ENCODE assay signal across 8 cellular contexts in the genomic region with DNA sequence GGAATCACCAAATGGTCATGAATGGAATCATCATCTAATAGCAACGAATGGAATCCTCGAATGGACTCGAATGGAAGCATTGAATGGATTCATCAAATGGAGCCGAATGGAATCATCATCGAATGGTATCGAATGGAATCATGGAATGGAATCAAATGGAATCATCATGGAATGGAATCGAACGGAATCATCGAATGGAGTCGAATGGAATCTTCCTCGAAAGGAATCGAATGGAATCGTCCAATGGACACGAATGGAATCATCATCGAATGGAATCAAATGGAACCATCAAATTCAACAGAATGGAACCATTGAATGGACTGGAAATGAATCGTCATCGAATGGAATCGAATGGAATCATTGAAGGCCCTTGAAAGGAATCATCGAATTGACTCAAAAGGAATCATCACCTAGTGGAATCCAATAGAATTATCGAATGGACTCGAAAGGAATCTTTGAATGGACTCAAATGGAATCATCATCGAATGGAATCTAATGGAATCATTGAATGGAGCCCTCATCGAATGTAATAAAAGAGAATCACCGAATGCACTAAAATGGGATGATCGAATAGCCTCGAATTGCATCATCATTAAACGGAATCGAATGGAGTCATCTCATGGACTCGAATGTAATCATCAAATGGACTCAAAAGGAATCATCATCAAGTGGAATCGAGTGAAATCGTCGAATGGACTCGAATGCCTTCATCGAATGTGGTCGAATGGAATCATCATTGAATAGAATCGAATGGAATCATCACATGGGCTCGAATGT.
A peak's percentile ranks its signal among the peaks of the same experiment; 100 is the strongest.
DNase-seq lines count a peak whose midpoint lies in the region; ATAC-seq, FAIRE-seq and TF ChIP-seq lines count a peak whose summit lies in the region.
"Not testable (repeated sequence)": the region's sequence is repeated elsewhere in the genome, so short reads cannot be mapped to it uniquely, and the experiment has no call there.

No MANE protein-coding gene starts in this region.

- not testable (repeated sequence) for H2AFZ ChIP-seq in astrocyte (ENCODE audit: low read depth, low read length); endothelial cell of umbilical vein (ENCODE audit: low read depth, low read length); neural progenitor cell (replicated peaks)

- not testable (repeated sequence) for H3K4me1 Mint-ChIP-seq in activated CD4-positive, alpha-beta T cell treated with anti-CD3 and anti-CD28 coated beads, Interleukin-2, amount 10 ng/mL, durations not matched to agents 7 days and 5 days; astrocyte (ENCODE audit: low read depth, unreplicated experiment); neural progenitor cell

- BruUV-seq in endothelial cell of umbilical vein (replicated peaks; lab: Mats Ljungman, UMichigan) = not testable (repeated sequence)

- DNase-seq in Caki2 (ENCODE audit: low read depth) (peak; percentile 32), LHCN-M2 (ENCODE audit: low read depth) (peak; percentile 34), astrocyte (ENCODE audit: low read depth) (peak; percentile 39), endothelial cell of umbilical vein (ENCODE audit: low read depth, low spot score) (peak; percentile 73), islet precursor cell (peak; percentile 64), neural progenitor cell (ENCODE audit: low spot score) (peak; percentile 52), thoracic aorta (ENCODE audit: low spot score) (peak; percentile 24)
- DNase-seq in activated CD4-positive, alpha-beta T cell treated with anti-CD3 and anti-CD28 coated beads, Interleukin-2, amount 10 ng/mL, durations not matched to agents 7 days and 5 days = peak; percentile 64

- not testable (repeated sequence) for ATAC-seq in thoracic aorta (ENCODE audit: insufficient number of reproducible peaks, low FRiP score, low read depth)

- H3K4me2 ChIP-seq in astrocyte (ENCODE audit: low read length); endothelial cell of umbilical vein (ENCODE audit: insufficient read depth, low read length); neural progenitor cell: not testable (repeated sequence)

- H3K4me3 Mint-ChIP-seq in activated CD4-positive, alpha-beta T cell treated with anti-CD3 and anti-CD28 coated beads, Interleukin-2, amount 10 ng/mL, durations not matched to agents 7 days and 5 days; astrocyte (ENCODE audit: unreplicated experiment); neural progenitor cell: not testable (repeated sequence)

- TF ChIP-seq CTCF in astrocyte (IDR thresholded peaks at IDR 0.05; ENCODE audit: insufficient read depth, low read depth, low read length); endothelial cell of umbilical vein (IDR thresholded peaks at IDR 0.05; ENCODE audit: extremely low read depth in 1 of 2, insufficient read depth in 1 of 2, low read depth in 1 of 2, low read length in 2 of 2); neural progenitor cell (IDR thresholded peaks at IDR 0.05); thoracic aorta (IDR thresholded peaks at IDR 0.05): not testable (repeated sequence)

- not testable (repeated sequence) for TF ChIP-seq POLR2A in endothelial cell of umbilical vein (IDR thresholded peaks at IDR 0.05; ENCODE audit: low read depth, low read length)

- FAIRE-seq in astrocyte (lab: Jason Lieb, UNC); endothelial cell of umbilical vein (lab: Jason Lieb, UNC): not testable (repeated sequence)

- not testable (repeated sequence) for H3F3A ChIP-seq in neural progenitor cell (ENCODE audit: low read depth)

- H3K9me3 ChIP-seq in astrocyte (ENCODE audit: insufficient read depth, low read depth, low read length) = peaks cover 18% of the 10 kb centered on the region
- H3K9me3 ChIP-seq in endothelial cell of umbilical vein (replicated peaks; ENCODE audit: control insufficient read depth, insufficient read depth, low read length); thoracic aorta: not testable (repeated sequence)
- H3K9me3 ChIP-seq in neural progenitor cell (ENCODE audit: low read depth) = peaks cover 27% of the 10 kb centered on the region

- dilution Hi-C loops in endothelial cell of umbilical vein (cut with MboI; ENCODE audit: extremely low pct_ligation_motif_present, low sequenced_read_pairs) = not testable (repeated sequence)

- CTCF ChIA-PET in activated CD4-positive, alpha-beta T cell treated with anti-CD3 and anti-CD28 coated beads, Interleukin-2, amount 10 ng/mL, durations not matched to agents 7 days and 5 days (lab: Charles Lee); endothelial cell of umbilical vein (lab: Charles Lee): not testable (repeated sequence)

- not testable (repeated sequence) for H3K4me1 ChIP-seq in astrocyte (ENCODE audit: insufficient read depth, low read length); endothelial cell of umbilical vein (ENCODE audit: control insufficient read depth, extremely low read depth, insufficient read depth, low read length); neural progenitor cell; thoracic aorta (ENCODE audit: control insufficient read depth in 1 of 2, low read depth in 2 of 2)

- H3K27me3 ChIP-seq in astrocyte (ENCODE audit: insufficient read depth, low read length); endothelial cell of umbilical vein (ENCODE audit: control insufficient read depth in 2 of 2, insufficient read depth in 2 of 2, low read length in 2 of 2); neural progenitor cell; thoracic aorta (replicated peaks; ENCODE audit: insufficient read depth): not testable (repeated sequence)

- not testable (repeated sequence) for H4K20me1 ChIP-seq in astrocyte (ENCODE audit: insufficient read depth, low read length); endothelial cell of umbilical vein (replicated peaks; ENCODE audit: control insufficient read depth, extremely low read depth, insufficient read depth, low read length); neural progenitor cell (ENCODE audit: low read depth)

- H3K79me2 ChIP-seq in astrocyte (ENCODE audit: insufficient read depth, low read length); endothelial cell of umbilical vein (ENCODE audit: control insufficient read depth, insufficient read depth, low read length); neural progenitor cell (ENCODE audit: low read depth): not testable (repeated sequence)

- not testable (repeated sequence) for H3K4me3 ChIP-seq in astrocyte (ENCODE audit: insufficient read depth, low read depth, low read length); endothelial cell of umbilical vein (replicated peaks in 1 of 3; ENCODE audit: insufficient read depth in 1 of 3, low read depth in 1 of 3, low read length in 3 of 3); neural progenitor cell; thoracic aorta

- not testable (repeated sequence) for H3K27me3 Mint-ChIP-seq in activated CD4-positive, alpha-beta T cell treated with anti-CD3 and anti-CD28 coated beads, Interleukin-2, amount 10 ng/mL, durations not matched to agents 7 days and 5 days; astrocyte (ENCODE audit: low read depth, unreplicated experiment); neural progenitor cell (ENCODE audit: insufficient read depth, low read depth)

- not testable (repeated sequence) for H3K36me3 Mint-ChIP-seq in activated CD4-positive, alpha-beta T cell treated with anti-CD3 and anti-CD28 coated beads, Interleukin-2, amount 10 ng/mL, durations not matched to agents 7 days and 5 days (ENCODE audit: low read depth); astrocyte (ENCODE audit: low read depth, unreplicated experiment); neural progenitor cell

- not testable (repeated sequence) for H3K27ac ChIP-seq in astrocyte (ENCODE audit: low read depth, low read length); endothelial cell of umbilical vein (ENCODE audit: insufficient read depth, low read depth, low read length); neural progenitor cell; thoracic aorta

- intact Hi-C loops in endothelial cell of umbilical vein (cut with micrococcal nuclease) = not testable (repeated sequence)

- POLR2A ChIA-PET in activated CD4-positive, alpha-beta T cell treated with anti-CD3 and anti-CD28 coated beads, Interleukin-2, amount 10 ng/mL, durations not matched to agents 7 days and 5 days (lab: Charles Lee); endothelial cell of umbilical vein (lab: Charles Lee): not testable (repeated sequence)

- H3K36me3 ChIP-seq in astrocyte (ENCODE audit: insufficient read depth, low read length); endothelial cell of umbilical vein (ENCODE audit: control insufficient read depth in 2 of 2, extremely low read depth in 1 of 2, insufficient read depth in 2 of 2, low read length in 2 of 2); neural progenitor cell; thoracic aorta: not testable (repeated sequence)

- H3K9ac ChIP-seq in astrocyte (ENCODE audit: low read length); endothelial cell of umbilical vein (replicated peaks; ENCODE audit: extremely low read depth, insufficient read depth, low read length); neural progenitor cell: not testable (repeated sequence)

- not testable (repeated sequence) for H3K9me1 ChIP-seq in endothelial cell of umbilical vein (replicated peaks; ENCODE audit: control insufficient read depth, extremely low read depth, insufficient read depth, low read length)

- in situ Hi-C loops in Caki2 (cut with HindIII; ENCODE audit: low pct_unique_long_range_greater_than_20kb, low sequenced_read_pairs) = not testable (repeated sequence)

- H3K27ac Mint-ChIP-seq in activated CD4-positive, alpha-beta T cell treated with anti-CD3 and anti-CD28 coated beads, Interleukin-2, amount 10 ng/mL, durations not matched to agents 7 days and 5 days; astrocyte (ENCODE audit: unreplicated experiment); neural progenitor cell: not testable (repeated sequence)

- peaks cover 18% of the 10 kb centered on the region for H3K9me3 Mint-ChIP-seq in activated CD4-positive, alpha-beta T cell treated with anti-CD3 and anti-CD28 coated beads, Interleukin-2, amount 10 ng/mL, durations not matched to agents 7 days and 5 days
- H3K9me3 Mint-ChIP-seq in astrocyte (ENCODE audit: unreplicated experiment) (peaks cover 22% of the 10 kb centered on the region), neural progenitor cell (peaks cover 25% of the 10 kb centered on the region)
